14 cellular contexts compared by ENCODE assay signal in genomic region chr21:46117586-46118304, GRCh38. TPM values are rescaled to one million over a fixed set of nuclear protein-coding genes. Genes with fewer than 3 reads are reported as not detected.
A peak's percentile ranks its signal among the peaks of the same experiment; 100 is the strongest.
DNase-seq lines count a peak whose midpoint lies in the region; ATAC-seq and TF ChIP-seq lines count a peak whose summit lies in the region.
"Had no signal": no experiment of that assay in that cellular context is flagged by ENCODE, and none has a peak within 500 bp of the region (broad histone marks: within the 10 kb centered on the region; RNA-seq: fewer than 3 reads in every experiment).

No MANE protein-coding gene starts in this region.

- DNase-seq in activated T-cell treated with anti-CD3 and anti-CD28 coated beads, Interleukin-2, amount 50 U/mL, for 24 hours = peak; percentile 3
- DNase-seq in activated T-cell treated with anti-CD3 and anti-CD28 coated beads, Interleukin-2, amount 50 U/mL, for 72 hours = no peak
- peak; percentile 42 for DNase-seq in RWPE2 (ENCODE audit: low spot score)
- peak; percentile 25 for DNase-seq in left ventricle myocardium superior
- peak; percentile 66 for DNase-seq in spleen
- DNase-seq in substantia nigra (lab: John Stamatoyannopoulos, UW) = no peak
- no peak for DNase-seq in foreskin fibroblast
- DNase-seq: activated CD8-positive, alpha-beta T cell treated with anti-CD3 and anti-CD28 coated beads, Interleukin-2, amount 10 ng/mL, durations not matched to agents 7 days and 5 days; central memory CD4-positive, alpha-beta T cell; DMS 273 treated with DMSO at 0.1 percent for 48 hours; naive B cell; NK-92 treated with Interleukin-12 subunit alpha and Interleukin-12 subunit beta, amount 100 ng/mL, for 24 hours had no signal

- peaks cover 7% of the 10 kb centered on the region for H3K36me3 Mint-ChIP-seq in activated T-cell treated with anti-CD3 and anti-CD28 coated beads, Interleukin-2, amount 50 U/mL, for 24 hours (ENCODE audit: low read depth)
- H3K36me3 Mint-ChIP-seq in activated T-cell treated with anti-CD3 and anti-CD28 coated beads, Interleukin-2, amount 50 U/mL, for 72 hours (ENCODE audit: insufficient read depth in 2 of 2) = no peaks in the 10 kb centered on the region
- H3K36me3 Mint-ChIP-seq: naive B cell; stimulated activated memory B cell treated with anti-CD40 and anti-IgM and Interleukin-4, amounts not matched to agents 10 μg/mL and 1 μg/mL and 100 μg/mL, for 72 hours had no signal

- TF ChIP-seq CTCF in RWPE2 (IDR thresholded peaks at IDR 0.05; ENCODE audit: poor library complexity, severe bottlenecking) (no peak), spleen (IDR thresholded peaks at IDR 0.05 in 8 of 11, conservative IDR thresholded peaks at IDR 0.05 in 3 of 11) (no peak), foreskin fibroblast (IDR thresholded peaks at IDR 0.05; ENCODE audit: low read depth, low read length) (no peak)

- no peak overlapping the region for H3K27ac ChIP-seq in RWPE2 (ENCODE audit: poor library complexity, severe bottlenecking)
- H3K27ac ChIP-seq in spleen = no peak overlapping the region
- no peak overlapping the region for H3K27ac ChIP-seq in substantia nigra (ENCODE audit: low read depth, low read length, poor library complexity, severe bottlenecking)

- no peaks in the 10 kb centered on the region for H3K9me3 Mint-ChIP-seq in activated T-cell treated with anti-CD3 and anti-CD28 coated beads, Interleukin-2, amount 50 U/mL, for 24 hours
- no peaks in the 10 kb centered on the region for H3K9me3 Mint-ChIP-seq in activated T-cell treated with anti-CD3 and anti-CD28 coated beads, Interleukin-2, amount 50 U/mL, for 72 hours
- H3K9me3 Mint-ChIP-seq: naive B cell; stimulated activated memory B cell treated with anti-CD40 and anti-IgM and Interleukin-4, amounts not matched to agents 10 μg/mL and 1 μg/mL and 100 μg/mL, for 72 hours had no signal

- H3K4me3 Mint-ChIP-seq in activated T-cell treated with anti-CD3 and anti-CD28 coated beads, Interleukin-2, amount 50 U/mL, for 24 hours = no peak overlapping the region
- no peak overlapping the region for H3K4me3 Mint-ChIP-seq in activated T-cell treated with anti-CD3 and anti-CD28 coated beads, Interleukin-2, amount 50 U/mL, for 72 hours
- H3K4me3 Mint-ChIP-seq: activated CD8-positive, alpha-beta T cell treated with anti-CD3 and anti-CD28 coated beads, Interleukin-2, amount 10 ng/mL, durations not matched to agents 7 days and 5 days; naive B cell; stimulated activated memory B cell treated with anti-CD40 and anti-IgM and Interleukin-4, amounts not matched to agents 10 μg/mL and 1 μg/mL and 100 μg/mL, for 72 hours had no signal

- TF ChIP-seq POLR2A in spleen (IDR thresholded peaks at IDR 0.05) = no peak

- WGBS in spleen, 5 donors = 82 to 90% (median 86%) methylated on average over 13 to 29 of the region's 29 CpGs

- no peak overlapping the region for H3K27ac Mint-ChIP-seq in activated T-cell treated with anti-CD3 and anti-CD28 coated beads, Interleukin-2, amount 50 U/mL, for 24 hours
- H3K27ac Mint-ChIP-seq in activated T-cell treated with anti-CD3 and anti-CD28 coated beads, Interleukin-2, amount 50 U/mL, for 72 hours = no peak overlapping the region
- H3K27ac Mint-ChIP-seq: activated CD8-positive, alpha-beta T cell treated with anti-CD3 and anti-CD28 coated beads, Interleukin-2, amount 10 ng/mL, durations not matched to agents 7 days and 5 days; naive B cell; stimulated activated memory B cell treated with anti-CD40 and anti-IgM and Interleukin-4, amounts not matched to agents 10 μg/mL and 1 μg/mL and 100 μg/mL, for 72 hours had no signal

- no peaks in the 10 kb centered on the region for H3K27me3 ChIP-seq in RWPE2 (ENCODE audit: insufficient read depth, poor library complexity, severe bottlenecking)
- no peaks in the 10 kb centered on the region for H3K27me3 ChIP-seq in spleen (replicated peaks in 1 of 7)

- peaks cover 3% of the 10 kb centered on the region for H3K4me1 ChIP-seq in RWPE2 (ENCODE audit: insufficient read depth, poor library complexity, severe bottlenecking)
- H3K4me1 ChIP-seq in spleen = no peaks in the 10 kb centered on the region

- H3K4me3 ChIP-seq in RWPE2 (ENCODE audit: severe bottlenecking) (no peak overlapping the region), spleen (no peak overlapping the region), foreskin fibroblast (ENCODE audit: low read depth in 1 of 2, low read length in 2 of 2) (no peak overlapping the region)

- H3K9me3 ChIP-seq in RWPE2 (ENCODE audit: severe bottlenecking) = peaks cover 4% of the 10 kb centered on the region
- H3K9me3 ChIP-seq in spleen = peaks cover 0 to 15% (median 10%) of the 10 kb centered on the region in 8 donors

- intact Hi-C loops in left ventricle myocardium superior (cut with micrococcal nuclease) = no loop called here
- intact Hi-C loops in spleen (cut with DNase I; ENCODE audit: low total_unique reads) = no loop called here

- no peaks in the 10 kb centered on the region for H3K4me1 Mint-ChIP-seq in activated T-cell treated with anti-CD3 and anti-CD28 coated beads, Interleukin-2, amount 50 U/mL, for 24 hours (ENCODE audit: low read depth)
- H3K4me1 Mint-ChIP-seq in activated T-cell treated with anti-CD3 and anti-CD28 coated beads, Interleukin-2, amount 50 U/mL, for 72 hours (ENCODE audit: low read depth) = no peaks in the 10 kb centered on the region
- H3K4me1 Mint-ChIP-seq: naive B cell; stimulated activated memory B cell treated with anti-CD40 and anti-IgM and Interleukin-4, amounts not matched to agents 10 μg/mL and 1 μg/mL and 100 μg/mL, for 72 hours had no signal

- no peak for ATAC-seq in activated T-cell treated with anti-CD3 and anti-CD28 coated beads, Interleukin-2, amount 50 U/mL, for 72 hours (replicated peaks in 1 of 2)
- ATAC-seq in RWPE2 (ENCODE audit: low read depth) = no peak
- no peak for ATAC-seq in left ventricle myocardium superior
- ATAC-seq in GM18870 (IDR thresholded peaks at IDR 0.05; ENCODE audit: unreplicated experiment) = no peak
- ATAC-seq: activated CD8-positive, alpha-beta T cell treated with anti-CD3 and anti-CD28 coated beads, Interleukin-2, amount 10 ng/mL, durations not matched to agents 7 days and 5 days; stimulated activated memory B cell treated with anti-CD40 and anti-IgM and Interleukin-4, amounts not matched to agents 10 μg/mL and 1 μg/mL and 100 μg/mL, for 72 hours had no signal

- H3K36me3 ChIP-seq in RWPE2 (ENCODE audit: low read depth) (no peaks in the 10 kb centered on the region), spleen (peaks cover 0 to 100% (median 47%) of the 10 kb centered on the region in 6 donors)

- no peaks in the 10 kb centered on the region for H3K27me3 Mint-ChIP-seq in activated T-cell treated with anti-CD3 and anti-CD28 coated beads, Interleukin-2, amount 50 U/mL, for 24 hours
- no peaks in the 10 kb centered on the region for H3K27me3 Mint-ChIP-seq in activated T-cell treated with anti-CD3 and anti-CD28 coated beads, Interleukin-2, amount 50 U/mL, for 72 hours (ENCODE audit: low read depth)
- H3K27me3 Mint-ChIP-seq: naive B cell had no signal

RNA-seq across cellular contexts. Expression of gene COL6A2, which starts 19.8 kb away (rescaled TPM):
- total RNA-seq in activated T-cell treated with anti-CD3 and anti-CD28 coated beads, Interleukin-2, amount 50 U/mL, for 72 hours = 10 to 100 TPM; 10.8 to 11.3 TPM
- total RNA-seq in left ventricle myocardium superior = 196 TPM
- total RNA-seq in spleen = 100 to 1,000 TPM; 105 to 259 (median 198) TPM
- polyA plus RNA-seq in spleen = 100 to 1,000 TPM; 101 to 244 (median 110) TPM

RNA-seq across cellular contexts. Expression of gene FTCD, which starts 37.6 kb away (rescaled TPM):
- total RNA-seq in activated T-cell treated with anti-CD3 and anti-CD28 coated beads, Interleukin-2, amount 50 U/mL, for 72 hours = under 1 TPM; 0.74 to 1.00 TPM
- 1.5 TPM for total RNA-seq in left ventricle myocardium superior
- 1 to 10 TPM in 1 of 7 donors, under 1 TPM in 1, not detected in 5; 0.81 to 1.7 TPM for total RNA-seq in spleen
- 1 to 10 TPM in 1 of 3 donors, under 1 TPM in 2; 0.35 to 2.8 (median 0.38) TPM for polyA plus RNA-seq in spleen

Comparison
In these comparisons a context has a peak if more than half of its experiments do, and no peak if none do; other contexts are left out.
1. DNase-seq: peak in activated T-cell treated with anti-CD3 and anti-CD28 coated beads, Interleukin-2, amount 50 U/mL, for 24 hours (single experiment), RWPE2 (single experiment), left ventricle myocardium superior (single experiment) and spleen (single experiment); none in activated T-cell treated with anti-CD3 and anti-CD28 coated beads, Interleukin-2, amount 50 U/mL, for 72 hours (0 of 2), substantia nigra (0 of 49) and foreskin fibroblast (0 of 2).
2. RNA of gene COL6A2, which starts 19.8 kb away (total RNA-seq): 105 to 259 TPM in spleen and 196 TPM in left ventricle myocardium superior (single experiment); 10.8 to 11.3 TPM in activated T-cell treated with anti-CD3 and anti-CD28 coated beads, Interleukin-2, amount 50 U/mL, for 72 hours; every median in the first group is over 4 times any median in the second.